8 cellular contexts compared by ENCODE assay signal in the genomic region with DNA sequence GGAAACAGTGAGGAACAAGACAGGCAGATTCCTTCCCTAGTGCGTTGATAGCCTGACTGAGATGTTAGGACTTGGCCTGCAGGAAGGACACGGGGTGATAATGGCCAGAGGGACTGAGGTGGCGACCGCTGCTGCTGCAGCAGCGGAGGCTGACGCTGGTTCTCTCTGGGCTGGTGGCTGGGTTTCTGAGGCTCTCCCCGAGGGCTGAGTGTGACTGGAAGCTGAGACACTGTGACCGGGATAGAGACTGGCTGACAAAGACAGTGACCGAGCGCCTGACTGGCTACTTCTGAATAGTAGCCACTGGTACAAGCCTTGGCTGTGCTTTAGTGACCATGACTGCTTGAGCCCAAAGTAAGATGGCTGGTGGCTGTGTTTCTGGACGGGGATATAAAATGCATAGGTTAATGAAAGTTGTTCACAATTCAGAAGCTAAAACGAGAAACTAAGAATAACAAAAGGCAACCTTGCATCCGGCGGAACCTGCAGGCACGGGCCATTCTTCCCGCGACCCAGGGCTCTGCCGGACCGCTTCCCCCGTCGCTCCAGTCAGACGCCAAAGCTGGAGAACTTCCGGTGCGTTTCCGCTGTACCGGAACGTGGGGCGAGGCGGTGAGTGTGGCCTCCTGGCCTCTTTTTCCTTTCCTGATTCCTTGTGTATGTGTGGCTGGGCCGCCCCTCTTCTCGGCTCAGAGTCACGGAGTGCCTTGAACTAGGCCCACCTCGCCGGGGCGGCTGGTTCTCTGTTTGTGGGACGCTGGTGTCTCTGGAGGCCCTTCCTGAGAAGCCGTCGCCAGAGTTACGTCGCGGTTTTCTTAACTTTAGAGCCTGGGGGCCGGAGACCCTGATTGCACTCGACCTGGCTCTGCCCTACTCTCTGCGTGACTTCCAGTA. TPM values are rescaled to one million over a fixed set of nuclear protein-coding genes. Genes with fewer than 3 reads are reported as not detected.
DNase-seq lines count a peak whose midpoint lies in the region; ATAC-seq and TF ChIP-seq lines count a peak whose summit lies in the region.

A gene with protein sequence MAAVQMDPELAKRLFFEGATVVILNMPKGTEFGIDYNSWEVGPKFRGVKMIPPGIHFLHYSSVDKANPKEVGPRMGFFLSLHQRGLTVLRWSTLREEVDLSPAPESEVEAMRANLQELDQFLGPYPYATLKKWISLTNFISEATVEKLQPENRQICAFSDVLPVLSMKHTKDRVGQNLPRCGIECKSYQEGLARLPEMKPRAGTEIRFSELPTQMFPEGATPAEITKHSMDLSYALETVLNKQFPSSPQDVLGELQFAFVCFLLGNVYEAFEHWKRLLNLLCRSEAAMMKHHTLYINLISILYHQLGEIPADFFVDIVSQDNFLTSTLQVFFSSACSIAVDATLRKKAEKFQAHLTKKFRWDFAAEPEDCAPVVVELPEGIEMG (plus strand): TSS at position 587 of the 894 bp plus-strand sequence. CDS start 3,391 bp downstream, outside the sequence.

- ATAC-seq in HG03135 (IDR thresholded peaks at IDR 0.05; ENCODE audit: unreplicated experiment) (peak; percentile 75), left colon (peak; percentile 96), HG03139 (IDR thresholded peaks at IDR 0.05; ENCODE audit: unreplicated experiment) (no peak)

- intact Hi-C loops in left colon (cut with DNase I, micrococcal nuclease): no loop called here

- no peak for TF ChIP-seq CTCF in GM10266 (IDR thresholded peaks at IDR 0.05; ENCODE audit: control insufficient read depth, insufficient read depth, low read depth, missing control alignments)

- peak within 1 kb of the TSS; percentile 73 for H3K27ac ChIP-seq in cingulate gyrus (ENCODE audit: low read depth, low read length)

- DNase-seq in GM10266 (ENCODE audit: extremely low spot score) (peak; percentile 80), NCI-H510A treated with DMSO at 0.1 percent for 48 hours (lab: John Stamatoyannopoulos, UW) (peak; percentile 86), left colon (peak; percentile 81 to 85)
- peak; percentile 89 for DNase-seq in activated CD4-positive, alpha-beta T cell treated with anti-CD3 and anti-CD28 coated beads for 48 hours
- peak; percentile 71 to 78 (median 74) for DNase-seq in stimulated activated CD4-positive, alpha-beta T cell treated with anti-CD3 and anti-CD28 coated beads, Interleukin-1b, Interleukin-23, amount 100 ng/mL, for 24 hours (ENCODE audit: low read depth in 4 of 4, low spot score in 1 of 4)

RNA-seq across cellular contexts. Expression of the gene that starts here (rescaled TPM):
- 10 to 100 TPM; 16.7 to 19.3 TPM for total RNA-seq in left colon
